25 cellular contexts compared by ENCODE assay signal in the genomic region with DNA sequence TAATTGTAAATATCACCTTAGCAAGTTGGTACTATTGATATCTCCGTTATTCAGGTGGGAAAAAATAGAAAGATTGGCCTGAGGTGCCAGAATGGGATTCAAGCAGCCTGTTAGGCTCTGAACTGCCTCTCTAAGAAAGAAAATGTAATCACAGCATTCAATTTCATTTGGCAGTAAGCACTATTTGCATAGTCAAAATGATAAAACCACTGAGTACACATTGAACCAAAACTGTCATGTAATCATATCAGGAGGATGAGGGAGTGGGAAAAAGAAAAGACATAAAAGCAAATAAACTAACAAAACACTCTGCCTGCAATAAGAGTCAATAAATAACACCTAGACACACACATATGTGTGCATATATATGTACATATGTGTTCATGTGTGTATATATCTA.
"Had no signal": no experiment of that assay in that cellular context is flagged by ENCODE, and none has a peak within 500 bp of the region (broad histone marks: within the 10 kb centered on the region; RNA-seq: fewer than 3 reads in every experiment).

No MANE protein-coding gene starts in this region.

- ATAC-seq: effector memory CD8-positive, alpha-beta T cell; left ventricle myocardium superior; lower lobe of right lung; naive thymus-derived CD8-positive, alpha-beta T cell; right cardiac atrium; stimulated activated memory B cell treated with anti-CD40 and anti-IgM and Interleukin-4, amounts not matched to agents 10 μg/mL and 1 μg/mL and 100 μg/mL, for 72 hours; stimulated activated naive CD8-positive, alpha-beta T cell treated with anti-CD3 and anti-CD28 coated beads, Interleukin-15, Interleukin-2, amounts not matched to agents 100 U/mL and 50 U/mL, for 24 hours had no signal

- H3K4me1 ChIP-seq: esophagus squamous epithelium, lower lobe of right lung, prostate gland, spleen, testis, tibial artery had no signal

- H3K4me3 ChIP-seq: coronary artery, esophagus squamous epithelium, lower lobe of right lung, prostate gland, skin epidermis, spleen, testis, tibial artery had no signal

- H3K9me3 ChIP-seq: esophagus squamous epithelium, lower lobe of right lung, prostate gland, testis, tibial artery had no signal

- DNase-seq: dermis blood vessel endothelial cell; effector memory CD8-positive, alpha-beta T cell; erythroblast; esophagus squamous epithelium; foreskin melanocyte; hypothalamus; immature natural killer cell; islet precursor cell; kidney glomerular epithelial cell; left ventricle myocardium superior; lower lobe of right lung; naive thymus-derived CD8-positive, alpha-beta T cell; nephron progenitor cell; nucleus accumbens; right cardiac atrium; spleen; stimulated activated CD4-positive, alpha-beta T cell treated with anti-CD3 and anti-CD28 coated beads, Interleukin-4, amount 100 ng/mL, for 4 hours; stimulated activated naive CD8-positive, alpha-beta T cell treated with anti-CD3 and anti-CD28 coated beads, Interleukin-15, Interleukin-2, amounts not matched to agents 100 U/mL and 50 U/mL, for 24 hours; substantia nigra; testis; tibial artery had no signal

- H3K27me3 ChIP-seq: esophagus squamous epithelium, spleen, testis, tibial artery had no signal

- H3K36me3 ChIP-seq: esophagus squamous epithelium, lower lobe of right lung, prostate gland, spleen, tibial artery had no signal

- H3K27ac ChIP-seq: coronary artery, esophagus squamous epithelium, lower lobe of right lung, prostate gland, skin epidermis, spleen, testis, tibial artery had no signal
